In the genomic region with DNA sequence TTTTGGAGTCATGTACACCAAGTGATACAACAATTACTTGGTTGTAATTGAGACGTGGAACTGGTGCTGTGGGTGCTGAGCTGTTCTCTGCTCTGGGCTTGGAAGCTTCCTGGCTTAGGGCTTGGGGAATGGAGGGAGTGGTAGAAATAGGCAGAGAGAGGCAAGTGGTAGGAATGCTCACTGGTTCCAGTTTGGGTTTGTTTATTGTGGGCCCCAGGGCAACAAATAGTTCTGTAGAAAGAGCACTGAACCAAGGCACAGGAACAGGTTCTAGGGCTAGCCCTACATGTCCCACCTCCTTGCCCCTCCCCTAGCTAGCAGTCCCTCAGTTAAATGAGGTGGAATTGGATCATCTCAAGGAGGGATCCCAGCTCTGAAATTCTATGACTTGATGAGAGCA, we compare ENCODE assay signal across 21 cellular contexts.
"Had no signal": no experiment of that assay in that cellular context is flagged by ENCODE, and none has a peak within 500 bp of the region (broad histone marks: within the 10 kb centered on the region; RNA-seq: fewer than 3 reads in every experiment).

No MANE protein-coding gene starts in this region.

- H3K9me3 ChIP-seq: SJSA1 had no signal

- H3K4me3 ChIP-seq: SJSA1, SK-N-MC had no signal

- DNase-seq: IMR-90, Kasumi-1, KG1, MM.1S, NCI-H1092 treated with DMSO at 0.1 percent for 48 hours, NCI-H1436, NCI-H187, NCI-H2029, NCI-H2081 treated with DMSO at 0.1 percent for 48 hours, NCI-H2171, NCI-H226, NCI-H446, NCI-H510A, NCI-H524 treated with DMSO at 0.1 percent for 48 hours, NCI-H774, Right ventricle myocardium superior, RPMI8226, SIG-M5 had no signal

- H3K36me3 ChIP-seq: SJSA1 had no signal

- H3K4me1 ChIP-seq: SJSA1 had no signal

- ATAC-seq: HepG2 had no signal

- H3K27me3 ChIP-seq: SJSA1 had no signal

- H3K27ac ChIP-seq: SJSA1, SK-N-MC had no signal
